Comparison of ENCODE assay signal across 10 cellular contexts in genomic region chr2:43344911-43345373, GRCh38.
DNase-seq lines count a peak whose midpoint lies in the region; ATAC-seq and TF ChIP-seq lines count a peak whose summit lies in the region.
"Had no signal": no experiment of that assay in that cellular context is flagged by ENCODE, and none has a peak within 500 bp of the region (broad histone marks: within the 10 kb centered on the region; RNA-seq: fewer than 3 reads in every experiment).

No MANE protein-coding gene starts in this region.

- H3K4me3 Mint-ChIP-seq in osteocyte (ENCODE audit: unreplicated experiment) = peak overlapping the region; percentile 37
- no peak overlapping the region for H3K4me3 Mint-ChIP-seq in Calu3 (ENCODE audit: low read depth, unreplicated experiment)

- H3K9me3 ChIP-seq in left ventricle myocardium inferior (replicated peaks) (no peaks in the 10 kb centered on the region), upper lobe of left lung (no peaks in the 10 kb centered on the region)
- H3K9me3 ChIP-seq: Caco-2 had no signal

- DNase-seq in left ventricle myocardium inferior = no peak
- no peak for DNase-seq in osteocyte (ENCODE audit: extremely low spot score, unreplicated experiment)
- DNase-seq in upper lobe of left lung = no peak
- DNase-seq in NCI-H446 (lab: John Stamatoyannopoulos, UW) = no peak
- no peak for DNase-seq in Calu3
- DNase-seq: activated T-cell treated with anti-CD3 and anti-CD28 coated beads for 4 hours, Caco-2 had no signal

- TF ChIP-seq CTCF in VCaP (conservative IDR thresholded peaks at IDR 0.05) = no peak
- no peak for TF ChIP-seq CTCF in left ventricle myocardium inferior (IDR thresholded peaks at IDR 0.05; ENCODE audit: borderline replicate concordance)
- TF ChIP-seq CTCF in osteocyte (IDR thresholded peaks at IDR 0.05) = no peak
- no peak for TF ChIP-seq CTCF in upper lobe of left lung (IDR thresholded peaks at IDR 0.05)
- no peak for TF ChIP-seq CTCF in Calu3 (IDR thresholded peaks at IDR 0.05; ENCODE audit: unreplicated experiment)

- H3K27me3 Mint-ChIP-seq in osteocyte (ENCODE audit: unreplicated experiment) (no peaks in the 10 kb centered on the region), Calu3 (ENCODE audit: unreplicated experiment) (no peaks in the 10 kb centered on the region)

- TF ChIP-seq EP300 in upper lobe of left lung (IDR thresholded peaks at IDR 0.05) = no peak

- no peaks in the 10 kb centered on the region for H3K9me3 Mint-ChIP-seq in osteocyte (ENCODE audit: unreplicated experiment)
- no peaks in the 10 kb centered on the region for H3K9me3 Mint-ChIP-seq in Calu3 (ENCODE audit: low read depth, unreplicated experiment)

- H3K36me3 Mint-ChIP-seq in osteocyte (ENCODE audit: unreplicated experiment) = peaks cover 3% of the 10 kb centered on the region
- no peaks in the 10 kb centered on the region for H3K36me3 Mint-ChIP-seq in Calu3 (ENCODE audit: insufficient read depth, unreplicated experiment)

- intact Hi-C loops in left ventricle myocardium inferior (cut with micrococcal nuclease) = no loop called here
- intact Hi-C loops in Calu3 (cut with micrococcal nuclease; ENCODE audit: unreplicated experiment) = no loop called here

- H3K4me1 ChIP-seq in left ventricle myocardium inferior (peaks cover 100% of the 10 kb centered on the region), upper lobe of left lung (peaks cover 28 to 47% (median 41%) of the 10 kb centered on the region in 4 donors)

- CTCF ChIA-PET in Calu3 (lab: Charles Lee) = no interaction called here

- no peaks in the 10 kb centered on the region for H3K36me3 ChIP-seq in left ventricle myocardium inferior
- no peaks in the 10 kb centered on the region for H3K36me3 ChIP-seq in upper lobe of left lung

- H3K4me3 ChIP-seq in left ventricle myocardium inferior (peak overlapping the region; percentile 17), upper lobe of left lung (no peak overlapping the region)

- ATAC-seq in upper lobe of left lung (ENCODE audit: low FRiP score in 2 of 2) (peak in 1 of 2 donors; percentile 5), GM18873 (IDR thresholded peaks at IDR 0.05; ENCODE audit: low FRiP score, unreplicated experiment) (no peak)
- ATAC-seq: Panc1 had no signal

- H3K27ac ChIP-seq in VCaP (peak overlapping the region; percentile 86), left ventricle myocardium inferior (replicated peaks) (peak overlapping the region; percentile 89), upper lobe of left lung (peak overlapping the region; percentile 33 to 74 (median 55))

- peak overlapping the region; percentile 79 for H3K27ac Mint-ChIP-seq in osteocyte (ENCODE audit: unreplicated experiment)
- H3K27ac Mint-ChIP-seq in Calu3 (ENCODE audit: unreplicated experiment) = no peak overlapping the region

- TF ChIP-seq POLR2A in upper lobe of left lung (IDR thresholded peaks at IDR 0.05) = no peak

- H3K27me3 ChIP-seq in left ventricle myocardium inferior (ENCODE audit: low read depth) = no peaks in the 10 kb centered on the region
- no peaks in the 10 kb centered on the region for H3K27me3 ChIP-seq in upper lobe of left lung

- WGBS in upper lobe of left lung, 2 donors = 24 to 27% methylated on average over 3 of the region's 3 CpGs

- no TSS peak for BruUV-seq in Calu3 (replicated peaks; lab: Mats Ljungman, UMichigan)

- H3K4me1 Mint-ChIP-seq in osteocyte (ENCODE audit: unreplicated experiment) (peaks cover 96% of the 10 kb centered on the region), Calu3 (ENCODE audit: low read depth, unreplicated experiment) (peaks cover 51% of the 10 kb centered on the region)
